Comparison of ENCODE assay signal across 8 cellular contexts in genomic region chr5:68252678-68253520, GRCh38. TPM values are rescaled to one million over a fixed set of nuclear protein-coding genes. Genes with fewer than 3 reads are reported as not detected.
DNase-seq lines count a peak whose midpoint lies in the region; ATAC-seq lines count a peak whose summit lies in the region.

No MANE protein-coding gene starts in this region.

- ATAC-seq in GM18502 (IDR thresholded peaks at IDR 0.05; ENCODE audit: poor library complexity, unreplicated experiment) (peak; percentile 62), sciatic nerve (peak; percentile 68), GM19328 (IDR thresholded peaks at IDR 0.05; ENCODE audit: unreplicated experiment) (no peak)

- DNase-seq in AML-193 (lab: John Stamatoyannopoulos, UW), result peak; percentile 62
- DNase-seq in HK-2 (ENCODE audit: unreplicated experiment), result peak; percentile 27
- peak; percentile 72 for DNase-seq in RPMI7951 (ENCODE audit: low read depth)
- peak; percentile 83 for DNase-seq in astrocyte of the hippocampus (ENCODE audit: low read depth, low spot score)
- DNase-seq in hepatic stellate cell (ENCODE audit: low spot score), result peak; percentile 62
- no peak for DNase-seq in sciatic nerve (ENCODE audit: low spot score)

- intact Hi-C loops in sciatic nerve (cut with DNase I), result no loop called here

RNA-seq across cellular contexts. Expression of gene PIK3R1, which starts 37.3 kb away (rescaled TPM):
- 19.5 and 24.5 TPM in 2 replicates for total RNA-seq in RPMI7951 (2014; rRNA removed; shearing (Covaris generic))
- 288 TPM for total RNA-seq in sciatic nerve

Comparison
In these comparisons a context has a peak if more than half of its experiments do, and no peak if none do; other contexts are left out.
1. RNA of gene PIK3R1, which starts 37.3 kb away (total RNA-seq): 288 TPM in sciatic nerve (single experiment); 19.5 to 24.5 TPM in RPMI7951; every median in the first group is over 10 times any median in the second.